Comparison of ENCODE assay signal across 14 cellular contexts in the genomic region with DNA sequence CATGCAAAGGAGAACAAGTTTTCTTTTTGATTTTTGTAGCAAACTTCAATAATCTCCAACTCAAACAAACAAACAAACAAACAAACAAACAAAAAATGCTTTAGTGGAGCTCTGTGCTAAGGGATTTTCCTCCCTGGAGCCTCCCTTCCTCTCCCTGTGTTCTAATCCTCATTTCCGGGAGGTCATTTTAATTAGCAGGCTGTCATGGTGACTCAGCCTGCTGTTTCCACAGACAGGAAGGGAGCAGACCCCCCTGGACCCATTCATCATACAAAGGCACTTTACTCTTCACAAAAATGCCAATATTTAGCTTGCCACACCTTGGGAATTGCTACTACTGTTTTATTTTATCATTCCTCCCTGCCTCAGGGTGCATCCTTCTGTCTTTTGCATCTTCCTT.
"Had no signal": no experiment of that assay in that cellular context is flagged by ENCODE, and none has a peak within 500 bp of the region (broad histone marks: within the 10 kb centered on the region; RNA-seq: fewer than 3 reads in every experiment).

No MANE protein-coding gene starts in this region.

- DNase-seq: activated CD4-positive, alpha-beta memory T cell treated with anti-CD3 and anti-CD28 coated beads, Interleukin-2, amount 10 ng/mL, durations not matched to agents 7 days and 5 days; activated CD4-positive, alpha-beta T cell treated with anti-CD3 and anti-CD28 coated beads for 1 hour; activated CD8-positive, alpha-beta memory T cell treated with anti-CD3 and anti-CD28 coated beads, Interleukin-2, amount 50 U/mL, for 4 hours; activated gamma-delta T cell treated with Interleukin-2 at 50 U/mL for 16 hours; activated naive CD8-positive, alpha-beta T cell treated with anti-CD3 and anti-CD28 coated beads, Interleukin-2, amount 10 ng/mL, durations not matched to agents 7 days and 5 days; activated T-cell treated with anti-CD3 and anti-CD28 coated beads, Interleukin-2, amount 50 U/mL, for 72 hours; anterior cingulate cortex; left colon; ovary; stimulated activated CD4-positive, alpha-beta T cell treated with anti-CD3 and anti-CD28 coated beads, Interleukin-2, amount 100 ng/mL, for 48 hours; stimulated activated CD8-positive, alpha-beta memory T cell treated with anti-CD3 and anti-CD28 coated beads, Interleukin-4, amount 100 ng/mL, for 48 hours; stimulated activated naive CD8-positive, alpha-beta T cell treated with anti-CD3 and anti-CD28 coated beads, Interleukin-15, amount 100 ng/mL, for 72 hours; testis had no signal

- H3K36me3 ChIP-seq: esophagus muscularis mucosa, ovary had no signal

- H3K9me3 ChIP-seq: esophagus muscularis mucosa, ovary, testis had no signal

- H3K27ac ChIP-seq: esophagus muscularis mucosa, ovary, testis had no signal

- H3K27me3 ChIP-seq: esophagus muscularis mucosa, ovary, testis had no signal

- H3K4me1 ChIP-seq: esophagus muscularis mucosa, testis had no signal

- H3K4me3 ChIP-seq: esophagus muscularis mucosa, ovary, testis had no signal
